Comparison of ENCODE assay signal across 29 cellular contexts in the genomic region with DNA sequence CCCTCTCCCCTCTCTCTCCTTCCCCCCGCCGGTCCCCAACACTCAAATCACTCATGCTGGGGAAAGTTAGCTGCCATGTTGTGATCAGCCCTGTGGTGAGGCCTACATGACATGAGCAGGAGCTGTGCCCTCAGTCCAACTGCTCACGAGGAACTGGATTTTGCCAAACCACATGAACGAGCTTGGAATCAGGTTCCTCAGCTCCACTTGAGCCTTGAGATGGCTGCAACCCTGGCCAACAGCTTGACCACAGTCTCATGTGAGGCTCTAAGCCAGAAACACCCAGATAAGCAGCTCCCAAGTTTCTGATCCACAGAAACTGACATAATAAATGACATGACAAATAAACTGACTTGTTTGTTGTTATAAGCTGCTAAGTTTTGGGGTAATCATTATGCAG. TPM values are rescaled to one million over a fixed set of nuclear protein-coding genes. Genes with fewer than 3 reads are reported as not detected.
A peak's percentile ranks its signal among the peaks of the same experiment; 100 is the strongest.
DNase-seq lines count a peak whose midpoint lies in the region; ATAC-seq and TF ChIP-seq lines count a peak whose summit lies in the region.
"Had no signal": no experiment of that assay in that cellular context is flagged by ENCODE, and none has a peak within 500 bp of the region (broad histone marks: within the 10 kb centered on the region; RNA-seq: fewer than 3 reads in every experiment).

No MANE protein-coding gene starts in this region.

- no peak overlapping the region for H2AK5ac ChIP-seq in neuronal stem cell (ENCODE audit: low read depth, low read length)

- H2AFZ ChIP-seq in neuronal stem cell (ENCODE audit: low read length): no peak overlapping the region

- H2BK12ac ChIP-seq in neuronal stem cell (ENCODE audit: low read length): no peak overlapping the region

- H3K27ac ChIP-seq in HEK293 (ENCODE audit: extremely low read depth, low read depth, low read length) (no peak overlapping the region), neuronal stem cell (replicated peaks; ENCODE audit: low read length) (no peak overlapping the region), esophagus muscularis mucosa (replicated peaks in 1 of 4) (no peak overlapping the region)
- H3K27ac ChIP-seq: A549, gastroesophageal sphincter, ovary, tibial artery had no signal

- TF ChIP-seq CTCF in HEK293 (tag by site-specific recombination; IDR thresholded peaks at IDR 0.05) (no peak), esophagus muscularis mucosa (IDR thresholded peaks at IDR 0.05) (no peak)

- no peak overlapping the region for H3K4me2 ChIP-seq in neuronal stem cell (ENCODE audit: insufficient read depth, low read length, poor library complexity, severe bottlenecking)
- H3K4me2 ChIP-seq: A549 had no signal

- no peak overlapping the region for H3K14ac ChIP-seq in neuronal stem cell (ENCODE audit: low read length)

- H2BK120ac ChIP-seq in neuronal stem cell (ENCODE audit: low read depth, low read length): peak overlapping the region; percentile 65

- DNase-seq in activated T-cell treated with anti-CD3 and anti-CD28 coated beads, Interleukin-2, amount 50 U/mL, for 72 hours: no peak
- no peak for DNase-seq in activated T-cell treated with anti-CD3 and anti-CD28 coated beads, Interleukin-2, amount 50 U/mL, for 48 hours
- no peak for DNase-seq in activated naive CD8-positive, alpha-beta T cell treated with anti-CD3 and anti-CD28 coated beads for 36 hours
- DNase-seq in neuronal stem cell (ENCODE audit: low spot score): no peak
- DNase-seq in globus pallidus (ENCODE audit: low spot score): no peak
- no peak for DNase-seq in esophagus muscularis mucosa (ENCODE audit: extremely low spot score)
- DNase-seq in cerebellum (ENCODE audit: low spot score): no peak
- DNase-seq: activated B cell treated with CpG ODN at 0.5 μM for 24 hours; activated CD4-positive, alpha-beta memory T cell treated with anti-CD3 and anti-CD28 coated beads for 36 hours; AML-193; aorta; caudate nucleus; GOT3; left ventricle myocardium superior; NCI-H1105 treated with DMSO at 0.1 percent for 48 hours; NCI-H2081; NCI-H226; ovary; small intestine; stimulated activated CD8-positive, alpha-beta memory T cell treated with anti-CD3 and anti-CD28 coated beads, Interleukin-4, amount 100 ng/mL, for 48 hours; SW 1271; tibial artery had no signal

- intact Hi-C loops in esophagus muscularis mucosa (cut with DNase I): no loop called here

- peaks cover 0 to 5% of the 10 kb centered on the region in 2 donors for H3K9me3 Mint-ChIP-seq in activated T-cell treated with anti-CD3 and anti-CD28 coated beads, Interleukin-2, amount 50 U/mL, for 72 hours
- H3K9me3 Mint-ChIP-seq in activated naive CD8-positive, alpha-beta T cell treated with anti-CD3 and anti-CD28 coated beads for 36 hours: peaks cover 15% of the 10 kb centered on the region

- H3K9me3 ChIP-seq in HEK293 (ENCODE audit: control insufficient read depth, insufficient read depth, low read depth, low read length) (no peaks in the 10 kb centered on the region), neuronal stem cell (replicated peaks in 1 of 2; ENCODE audit: control insufficient read depth in 2 of 2, insufficient read depth in 1 of 2, low read depth in 1 of 2, low read length in 2 of 2) (peaks cover 6 to 10% of the 10 kb centered on the region in 2 donors), esophagus muscularis mucosa (peaks cover 0 to 5% (median 2%) of the 10 kb centered on the region in 4 donors)
- H3K9me3 ChIP-seq: ovary had no signal

- no peak for TF ChIP-seq POLR2A in esophagus muscularis mucosa (IDR thresholded peaks at IDR 0.05; ENCODE audit: low read depth)

- POLR2A ChIA-PET in HEK293 (lab: Yijun Ruan, JAX): no interaction called here

- no peak overlapping the region for H3K18ac ChIP-seq in neuronal stem cell (ENCODE audit: low read length)

- ATAC-seq in activated T-cell treated with anti-CD3 and anti-CD28 coated beads, Interleukin-2, amount 50 U/mL, for 72 hours (replicated peaks in 1 of 2): no peak
- ATAC-seq: A549, gastroesophageal sphincter, left ventricle myocardium superior had no signal

- no peak overlapping the region for H4K8ac ChIP-seq in neuronal stem cell (ENCODE audit: low read depth, low read length)

- no peak overlapping the region for H3K4me3 ChIP-seq in HEK293 (ENCODE audit: low read depth, low read length)
- H3K4me3 ChIP-seq in neuronal stem cell (ENCODE audit: low read length in 2 of 2): no peak overlapping the region
- H3K4me3 ChIP-seq in esophagus muscularis mucosa: no peak overlapping the region
- H3K4me3 ChIP-seq: A549, gastroesophageal sphincter, ovary, tibial artery had no signal

- H3K4me1 Mint-ChIP-seq in activated T-cell treated with anti-CD3 and anti-CD28 coated beads, Interleukin-2, amount 50 U/mL, for 72 hours (ENCODE audit: low read depth): peaks cover 89% of the 10 kb centered on the region
- H3K4me1 Mint-ChIP-seq in activated naive CD8-positive, alpha-beta T cell treated with anti-CD3 and anti-CD28 coated beads for 36 hours: peaks cover 59% of the 10 kb centered on the region
- H3K4me1 Mint-ChIP-seq: nephron had no signal

- H3K36me3 ChIP-seq in HEK293 (ENCODE audit: control insufficient read depth in 2 of 2, insufficient read depth in 1 of 2, low read length in 2 of 2) (no peaks in the 10 kb centered on the region), neuronal stem cell (replicated peaks in 1 of 2; ENCODE audit: control insufficient read depth in 2 of 2, insufficient read depth in 2 of 2, low read length in 2 of 2) (no peaks in the 10 kb centered on the region), esophagus muscularis mucosa (no peaks in the 10 kb centered on the region)
- H3K36me3 ChIP-seq: gastroesophageal sphincter, ovary, tibial artery had no signal

- no peak overlapping the region for H2BK5ac ChIP-seq in neuronal stem cell (ENCODE audit: low read length)

- no peak overlapping the region for H3K4ac ChIP-seq in neuronal stem cell (ENCODE audit: low read length)

- no peak for TF ChIP-seq EP300 in esophagus muscularis mucosa (IDR thresholded peaks at IDR 0.05)

- CTCF ChIA-PET in HEK293 (lab: Yijun Ruan, JAX): interaction anchor here (0.6 to 0.7 kb wide), 2 partner anchors 26 to 1405 kb away, joined by 3 to 7 read pairs; no protein-coding TSS in a partner anchor

- peak overlapping the region in 1 of 2 donors; percentile 71 for H3K4me3 Mint-ChIP-seq in activated T-cell treated with anti-CD3 and anti-CD28 coated beads, Interleukin-2, amount 50 U/mL, for 72 hours
- H3K4me3 Mint-ChIP-seq in activated naive CD8-positive, alpha-beta T cell treated with anti-CD3 and anti-CD28 coated beads for 36 hours: no peak overlapping the region
- H3K4me3 Mint-ChIP-seq: activated B cell treated with CpG ODN at 0.5 μM for 24 hours; activated CD4-positive, alpha-beta memory T cell treated with anti-CD3 and anti-CD28 coated beads for 36 hours; dendritic cell treated with granulocyte-macrophage colony-stimulating factor and Interleukin-4, amounts not matched to agents 40 ng/mL and 50 ng/mL, for 4 days; mesothelial cell of epicardium; nephron had no signal

- H3K27me3 ChIP-seq in neuronal stem cell (ENCODE audit: control insufficient read depth in 3 of 3, insufficient read depth in 3 of 3, low read depth in 1 of 3, low read length in 3 of 3) (peaks cover 0 to 3% (median 0%) of the 10 kb centered on the region in 3 experiments), esophagus muscularis mucosa (no peaks in the 10 kb centered on the region)
- H3K27me3 ChIP-seq: gastroesophageal sphincter, ovary, tibial artery had no signal

- no peaks in the 10 kb centered on the region for H3K79me1 ChIP-seq in neuronal stem cell (ENCODE audit: low read depth, low read length)

- H3K4me1 ChIP-seq in HEK293 (ENCODE audit: control insufficient read depth, insufficient read depth, low read length) (peaks cover 4% of the 10 kb centered on the region; the same call in 1 of the 2 replicates), neuronal stem cell (ENCODE audit: control insufficient read depth in 2 of 2, insufficient read depth in 1 of 2, low read depth in 1 of 2, low read length in 2 of 2) (no peaks in the 10 kb centered on the region), esophagus muscularis mucosa (no peaks in the 10 kb centered on the region)
- H3K4me1 ChIP-seq: gastroesophageal sphincter, tibial artery had no signal

- no peaks in the 10 kb centered on the region for H3K27me3 Mint-ChIP-seq in activated T-cell treated with anti-CD3 and anti-CD28 coated beads, Interleukin-2, amount 50 U/mL, for 72 hours (ENCODE audit: low read depth)
- no peaks in the 10 kb centered on the region for H3K27me3 Mint-ChIP-seq in activated naive CD8-positive, alpha-beta T cell treated with anti-CD3 and anti-CD28 coated beads for 36 hours
- H3K27me3 Mint-ChIP-seq: activated B cell treated with CpG ODN at 0.5 μM for 24 hours; activated CD4-positive, alpha-beta memory T cell treated with anti-CD3 and anti-CD28 coated beads for 36 hours; CD8-positive, alpha-beta memory T cell had no signal

- H4K91ac ChIP-seq in neuronal stem cell (ENCODE audit: low read depth, low read length, poor library complexity): peak overlapping the region; percentile 22

- H3K36me3 Mint-ChIP-seq in activated T-cell treated with anti-CD3 and anti-CD28 coated beads, Interleukin-2, amount 50 U/mL, for 72 hours (ENCODE audit: insufficient read depth in 2 of 2): peaks cover 14 to 17% of the 10 kb centered on the region in 2 donors
- peaks cover 35% of the 10 kb centered on the region for H3K36me3 Mint-ChIP-seq in activated naive CD8-positive, alpha-beta T cell treated with anti-CD3 and anti-CD28 coated beads for 36 hours
- H3K36me3 Mint-ChIP-seq: mesothelial cell of epicardium had no signal

- H3K27ac Mint-ChIP-seq in activated T-cell treated with anti-CD3 and anti-CD28 coated beads, Interleukin-2, amount 50 U/mL, for 72 hours: peak overlapping the region; percentile 85
- peak overlapping the region; percentile 19 for H3K27ac Mint-ChIP-seq in activated naive CD8-positive, alpha-beta T cell treated with anti-CD3 and anti-CD28 coated beads for 36 hours
- H3K27ac Mint-ChIP-seq: activated B cell treated with CpG ODN at 0.5 μM for 24 hours; activated CD4-positive, alpha-beta memory T cell treated with anti-CD3 and anti-CD28 coated beads for 36 hours; dendritic cell treated with granulocyte-macrophage colony-stimulating factor and Interleukin-4, amounts not matched to agents 40 ng/mL and 50 ng/mL, for 4 days; mesothelial cell of epicardium; nephron had no signal

- no peak overlapping the region for H3K23ac ChIP-seq in neuronal stem cell (ENCODE audit: low read depth, low read length, poor library complexity)

- WGBS in neuronal stem cell (ENCODE audit: extremely low coverage in 2 of 2, insufficient read length in 2 of 2, insufficient replicate concordance in 1 of 2), 2 donors: no CpG with 5 or more reads among the region's 4 CpGs
- WGBS in esophagus muscularis mucosa: 90% methylated on average over 3 of the region's 4 CpGs

- no peak overlapping the region for H3K9ac ChIP-seq in neuronal stem cell (ENCODE audit: low read depth, low read length, poor library complexity)

- H2BK15ac ChIP-seq in neuronal stem cell (ENCODE audit: low read length): peak overlapping the region; percentile 79

RNA-seq across cellular contexts. Expression of gene ARL4C, which starts 38.4 kb away (rescaled TPM):
- total RNA-seq in activated T-cell treated with anti-CD3 and anti-CD28 coated beads, Interleukin-2, amount 50 U/mL, for 72 hours: 10 to 100 TPM; 52.9 to 53.7 TPM
- 10 to 100 TPM; 65.1 to 65.5 TPM for total RNA-seq in activated naive CD8-positive, alpha-beta T cell treated with anti-CD3 and anti-CD28 coated beads for 36 hours
- polyA plus RNA-seq in neuronal stem cell (2013, experiment 1 of 2): 123 TPM
- polyA plus RNA-seq in neuronal stem cell (2013, experiment 2 of 2): 127 TPM
- 10 to 100 TPM in 1 of 4 donors, 1 to 10 TPM in 3; 3.6 to 16.4 (median 5.4) TPM for total RNA-seq in esophagus muscularis mucosa
- total RNA-seq in cerebellum: 17.5 TPM
